In genomic region chr1:154502742-154503111, GRCh38 we compare ENCODE assay signal across 1 cellular context.
TF ChIP-seq lines count a peak whose summit lies in the region.

No MANE protein-coding gene starts in this region.

TF ChIP-seq in WTC11, 78 proteins besides CTCF, POLR2A, EP300 and RAD21 (continued from another document and continues in another):
- TF ChIP-seq, protein P1, sequence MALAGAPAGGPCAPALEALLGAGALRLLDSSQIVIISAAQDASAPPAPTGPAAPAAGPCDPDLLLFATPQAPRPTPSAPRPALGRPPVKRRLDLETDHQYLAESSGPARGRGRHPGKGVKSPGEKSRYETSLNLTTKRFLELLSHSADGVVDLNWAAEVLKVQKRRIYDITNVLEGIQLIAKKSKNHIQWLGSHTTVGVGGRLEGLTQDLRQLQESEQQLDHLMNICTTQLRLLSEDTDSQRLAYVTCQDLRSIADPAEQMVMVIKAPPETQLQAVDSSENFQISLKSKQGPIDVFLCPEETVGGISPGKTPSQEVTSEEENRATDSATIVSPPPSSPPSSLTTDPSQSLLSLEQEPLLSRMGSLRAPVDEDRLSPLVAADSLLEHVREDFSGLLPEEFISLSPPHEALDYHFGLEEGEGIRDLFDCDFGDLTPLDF (CRISPR knock-in tag; IDR thresholded peaks at IDR 0.05) = peak; percentile 88; the same call in 1 of the 2 replicates
- TF ChIP-seq ZBTB21 (CRISPR knock-in tag; IDR thresholded peaks at IDR 0.05; ENCODE audit: borderline replicate concordance) (peak; percentile 90), NFE2L1 (CRISPR knock-in tag; IDR thresholded peaks at IDR 0.05) (peak; percentile 91), SMAD4 (CRISPR knock-in tag; IDR thresholded peaks at IDR 0.05) (peak; percentile 92), NR1H2 (CRISPR knock-in tag; IDR thresholded peaks at IDR 0.05) (peak; percentile 51; the same call in 1 of the 2 replicates), FOXJ3 (CRISPR knock-in tag; IDR thresholded peaks at IDR 0.05; ENCODE audit: borderline replicate concordance) (no peak), PRRX2 (CRISPR knock-in tag; IDR thresholded peaks at IDR 0.05) (no peak), IRF2 (CRISPR knock-in tag; IDR thresholded peaks at IDR 0.05; ENCODE audit: borderline replicate concordance, low read depth) (no peak), ZNF219 (CRISPR knock-in tag; IDR thresholded peaks at IDR 0.05; ENCODE audit: borderline replicate concordance) (no peak), FOXP4 (CRISPR knock-in tag; IDR thresholded peaks at IDR 0.05) (peak; percentile 94; the same call in 1 of the 2 replicates), ZBTB43 (CRISPR knock-in tag; IDR thresholded peaks at IDR 0.05) (peak; percentile 98), ZNF138 (CRISPR knock-in tag; conservative IDR thresholded peaks at IDR 0.05) (peak; percentile 93), TCF7 (CRISPR knock-in tag; IDR thresholded peaks at IDR 0.05; ENCODE audit: low read depth) (peak; percentile 89; the same call in 1 of the 2 replicates), FOXK1 (CRISPR knock-in tag; IDR thresholded peaks at IDR 0.05) (peak; percentile 80), NFYB (CRISPR knock-in tag; conservative IDR thresholded peaks at IDR 0.05; ENCODE audit: low read depth) (peak; percentile 69), OVOL2 (CRISPR knock-in tag; IDR thresholded peaks at IDR 0.05; ENCODE audit: borderline replicate concordance) (no peak), ZNF317 (CRISPR knock-in tag; IDR thresholded peaks at IDR 0.05; ENCODE audit: borderline replicate concordance, low read depth) (peak; percentile 56; the same call in 1 of the 2 replicates), TP53 (CRISPR knock-in tag; IDR thresholded peaks at IDR 0.05) (peak; percentile 96), TEAD1 (CRISPR knock-in tag; IDR thresholded peaks at IDR 0.05) (peak; percentile 94), CREB1 (CRISPR knock-in tag; IDR thresholded peaks at IDR 0.05) (peak; percentile 80; the same call in 1 of the 2 replicates), FOXP1 (CRISPR knock-in tag; IDR thresholded peaks at IDR 0.05; ENCODE audit: borderline replicate concordance) (peak; percentile 98), E2F5 (CRISPR knock-in tag; IDR thresholded peaks at IDR 0.05) (peak; percentile 95), ETV6 (CRISPR knock-in tag; IDR thresholded peaks at IDR 0.05) (peak; percentile 77), KAT7 (CRISPR knock-in tag; IDR thresholded peaks at IDR 0.05; ENCODE audit: borderline replicate concordance) (peak; percentile 47; the same call in 1 of the 2 replicates), MYBL2 (CRISPR knock-in tag; IDR thresholded peaks at IDR 0.05) (peak; percentile 94), NFATC4 (CRISPR knock-in tag; IDR thresholded peaks at IDR 0.05) (no peak), HMGA2 (CRISPR knock-in tag; IDR thresholded peaks at IDR 0.05) (no peak)
- TF ChIP-seq, protein P2, sequence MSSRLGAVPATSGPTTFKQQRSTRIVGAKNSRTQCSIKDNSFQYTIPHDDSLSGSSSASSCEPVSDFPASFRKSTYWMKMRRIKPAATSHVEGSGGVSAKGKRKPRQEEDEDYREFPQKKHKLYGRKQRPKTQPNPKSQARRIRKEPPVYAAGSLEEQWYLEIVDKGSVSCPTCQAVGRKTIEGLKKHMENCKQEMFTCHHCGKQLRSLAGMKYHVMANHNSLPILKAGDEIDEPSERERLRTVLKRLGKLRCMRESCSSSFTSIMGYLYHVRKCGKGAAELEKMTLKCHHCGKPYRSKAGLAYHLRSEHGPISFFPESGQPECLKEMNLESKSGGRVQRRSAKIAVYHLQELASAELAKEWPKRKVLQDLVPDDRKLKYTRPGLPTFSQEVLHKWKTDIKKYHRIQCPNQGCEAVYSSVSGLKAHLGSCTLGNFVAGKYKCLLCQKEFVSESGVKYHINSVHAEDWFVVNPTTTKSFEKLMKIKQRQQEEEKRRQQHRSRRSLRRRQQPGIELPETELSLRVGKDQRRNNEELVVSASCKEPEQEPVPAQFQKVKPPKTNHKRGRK (CRISPR knock-in tag; IDR thresholded peaks at IDR 0.05; ENCODE audit: borderline replicate concordance) = no peak
- TF ChIP-seq, protein P3, sequence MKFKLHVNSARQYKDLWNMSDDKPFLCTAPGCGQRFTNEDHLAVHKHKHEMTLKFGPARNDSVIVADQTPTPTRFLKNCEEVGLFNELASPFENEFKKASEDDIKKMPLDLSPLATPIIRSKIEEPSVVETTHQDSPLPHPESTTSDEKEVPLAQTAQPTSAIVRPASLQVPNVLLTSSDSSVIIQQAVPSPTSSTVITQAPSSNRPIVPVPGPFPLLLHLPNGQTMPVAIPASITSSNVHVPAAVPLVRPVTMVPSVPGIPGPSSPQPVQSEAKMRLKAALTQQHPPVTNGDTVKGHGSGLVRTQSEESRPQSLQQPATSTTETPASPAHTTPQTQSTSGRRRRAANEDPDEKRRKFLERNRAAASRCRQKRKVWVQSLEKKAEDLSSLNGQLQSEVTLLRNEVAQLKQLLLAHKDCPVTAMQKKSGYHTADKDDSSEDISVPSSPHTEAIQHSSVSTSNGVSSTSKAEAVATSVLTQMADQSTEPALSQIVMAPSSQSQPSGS (CRISPR knock-in tag; IDR thresholded peaks at IDR 0.05; ENCODE audit: borderline replicate concordance, low read depth) = peak; percentile 42; the same call in 1 of the 2 replicates
- TF ChIP-seq, protein P4, sequence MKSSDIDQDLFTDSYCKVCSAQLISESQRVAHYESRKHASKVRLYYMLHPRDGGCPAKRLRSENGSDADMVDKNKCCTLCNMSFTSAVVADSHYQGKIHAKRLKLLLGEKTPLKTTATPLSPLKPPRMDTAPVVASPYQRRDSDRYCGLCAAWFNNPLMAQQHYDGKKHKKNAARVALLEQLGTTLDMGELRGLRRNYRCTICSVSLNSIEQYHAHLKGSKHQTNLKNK (CRISPR knock-in tag; IDR thresholded peaks at IDR 0.05) = no peak
- TF ChIP-seq, protein P5, sequence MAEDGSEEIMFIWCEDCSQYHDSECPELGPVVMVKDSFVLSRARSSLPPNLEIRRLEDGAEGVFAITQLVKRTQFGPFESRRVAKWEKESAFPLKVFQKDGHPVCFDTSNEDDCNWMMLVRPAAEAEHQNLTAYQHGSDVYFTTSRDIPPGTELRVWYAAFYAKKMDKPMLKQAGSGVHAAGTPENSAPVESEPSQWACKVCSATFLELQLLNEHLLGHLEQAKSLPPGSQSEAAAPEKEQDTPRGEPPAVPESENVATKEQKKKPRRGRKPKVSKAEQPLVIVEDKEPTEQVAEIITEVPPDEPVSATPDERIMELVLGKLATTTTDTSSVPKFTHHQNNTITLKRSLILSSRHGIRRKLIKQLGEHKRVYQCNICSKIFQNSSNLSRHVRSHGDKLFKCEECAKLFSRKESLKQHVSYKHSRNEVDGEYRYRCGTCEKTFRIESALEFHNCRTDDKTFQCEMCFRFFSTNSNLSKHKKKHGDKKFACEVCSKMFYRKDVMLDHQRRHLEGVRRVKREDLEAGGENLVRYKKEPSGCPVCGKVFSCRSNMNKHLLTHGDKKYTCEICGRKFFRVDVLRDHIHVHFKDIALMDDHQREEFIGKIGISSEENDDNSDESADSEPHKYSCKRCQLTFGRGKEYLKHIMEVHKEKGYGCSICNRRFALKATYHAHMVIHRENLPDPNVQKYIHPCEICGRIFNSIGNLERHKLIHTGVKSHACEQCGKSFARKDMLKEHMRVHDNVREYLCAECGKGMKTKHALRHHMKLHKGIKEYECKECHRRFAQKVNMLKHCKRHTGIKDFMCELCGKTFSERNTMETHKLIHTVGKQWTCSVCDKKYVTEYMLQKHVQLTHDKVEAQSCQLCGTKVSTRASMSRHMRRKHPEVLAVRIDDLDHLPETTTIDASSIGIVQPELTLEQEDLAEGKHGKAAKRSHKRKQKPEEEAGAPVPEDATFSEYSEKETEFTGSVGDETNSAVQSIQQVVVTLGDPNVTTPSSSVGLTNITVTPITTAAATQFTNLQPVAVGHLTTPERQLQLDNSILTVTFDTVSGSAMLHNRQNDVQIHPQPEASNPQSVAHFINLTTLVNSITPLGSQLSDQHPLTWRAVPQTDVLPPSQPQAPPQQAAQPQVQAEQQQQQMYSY (CRISPR knock-in tag; IDR thresholded peaks at IDR 0.05) = peak; percentile 45; the same call in 1 of the 2 replicates
- TF ChIP-seq, protein P6, sequence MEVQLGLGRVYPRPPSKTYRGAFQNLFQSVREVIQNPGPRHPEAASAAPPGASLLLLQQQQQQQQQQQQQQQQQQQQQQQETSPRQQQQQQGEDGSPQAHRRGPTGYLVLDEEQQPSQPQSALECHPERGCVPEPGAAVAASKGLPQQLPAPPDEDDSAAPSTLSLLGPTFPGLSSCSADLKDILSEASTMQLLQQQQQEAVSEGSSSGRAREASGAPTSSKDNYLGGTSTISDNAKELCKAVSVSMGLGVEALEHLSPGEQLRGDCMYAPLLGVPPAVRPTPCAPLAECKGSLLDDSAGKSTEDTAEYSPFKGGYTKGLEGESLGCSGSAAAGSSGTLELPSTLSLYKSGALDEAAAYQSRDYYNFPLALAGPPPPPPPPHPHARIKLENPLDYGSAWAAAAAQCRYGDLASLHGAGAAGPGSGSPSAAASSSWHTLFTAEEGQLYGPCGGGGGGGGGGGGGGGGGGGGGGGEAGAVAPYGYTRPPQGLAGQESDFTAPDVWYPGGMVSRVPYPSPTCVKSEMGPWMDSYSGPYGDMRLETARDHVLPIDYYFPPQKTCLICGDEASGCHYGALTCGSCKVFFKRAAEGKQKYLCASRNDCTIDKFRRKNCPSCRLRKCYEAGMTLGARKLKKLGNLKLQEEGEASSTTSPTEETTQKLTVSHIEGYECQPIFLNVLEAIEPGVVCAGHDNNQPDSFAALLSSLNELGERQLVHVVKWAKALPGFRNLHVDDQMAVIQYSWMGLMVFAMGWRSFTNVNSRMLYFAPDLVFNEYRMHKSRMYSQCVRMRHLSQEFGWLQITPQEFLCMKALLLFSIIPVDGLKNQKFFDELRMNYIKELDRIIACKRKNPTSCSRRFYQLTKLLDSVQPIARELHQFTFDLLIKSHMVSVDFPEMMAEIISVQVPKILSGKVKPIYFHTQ (CRISPR knock-in tag; IDR thresholded peaks at IDR 0.05) = no peak
- TF ChIP-seq, protein P7, sequence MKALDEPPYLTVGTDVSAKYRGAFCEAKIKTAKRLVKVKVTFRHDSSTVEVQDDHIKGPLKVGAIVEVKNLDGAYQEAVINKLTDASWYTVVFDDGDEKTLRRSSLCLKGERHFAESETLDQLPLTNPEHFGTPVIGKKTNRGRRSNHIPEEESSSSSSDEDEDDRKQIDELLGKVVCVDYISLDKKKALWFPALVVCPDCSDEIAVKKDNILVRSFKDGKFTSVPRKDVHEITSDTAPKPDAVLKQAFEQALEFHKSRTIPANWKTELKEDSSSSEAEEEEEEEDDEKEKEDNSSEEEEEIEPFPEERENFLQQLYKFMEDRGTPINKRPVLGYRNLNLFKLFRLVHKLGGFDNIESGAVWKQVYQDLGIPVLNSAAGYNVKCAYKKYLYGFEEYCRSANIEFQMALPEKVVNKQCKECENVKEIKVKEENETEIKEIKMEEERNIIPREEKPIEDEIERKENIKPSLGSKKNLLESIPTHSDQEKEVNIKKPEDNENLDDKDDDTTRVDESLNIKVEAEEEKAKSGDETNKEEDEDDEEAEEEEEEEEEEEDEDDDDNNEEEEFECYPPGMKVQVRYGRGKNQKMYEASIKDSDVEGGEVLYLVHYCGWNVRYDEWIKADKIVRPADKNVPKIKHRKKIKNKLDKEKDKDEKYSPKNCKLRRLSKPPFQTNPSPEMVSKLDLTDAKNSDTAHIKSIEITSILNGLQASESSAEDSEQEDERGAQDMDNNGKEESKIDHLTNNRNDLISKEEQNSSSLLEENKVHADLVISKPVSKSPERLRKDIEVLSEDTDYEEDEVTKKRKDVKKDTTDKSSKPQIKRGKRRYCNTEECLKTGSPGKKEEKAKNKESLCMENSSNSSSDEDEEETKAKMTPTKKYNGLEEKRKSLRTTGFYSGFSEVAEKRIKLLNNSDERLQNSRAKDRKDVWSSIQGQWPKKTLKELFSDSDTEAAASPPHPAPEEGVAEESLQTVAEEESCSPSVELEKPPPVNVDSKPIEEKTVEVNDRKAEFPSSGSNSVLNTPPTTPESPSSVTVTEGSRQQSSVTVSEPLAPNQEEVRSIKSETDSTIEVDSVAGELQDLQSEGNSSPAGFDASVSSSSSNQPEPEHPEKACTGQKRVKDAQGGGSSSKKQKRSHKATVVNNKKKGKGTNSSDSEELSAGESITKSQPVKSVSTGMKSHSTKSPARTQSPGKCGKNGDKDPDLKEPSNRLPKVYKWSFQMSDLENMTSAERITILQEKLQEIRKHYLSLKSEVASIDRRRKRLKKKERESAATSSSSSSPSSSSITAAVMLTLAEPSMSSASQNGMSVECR (CRISPR knock-in tag; IDR thresholded peaks at IDR 0.05; ENCODE audit: borderline replicate concordance) = peak; percentile 97
